ENCODE assay signal across 26 cellular contexts in genomic region chr2:166171210-166171609, GRCh38.
"Had no signal": no experiment of that assay in that cellular context is flagged by ENCODE, and none has a peak within 500 bp of the region (broad histone marks: within the 10 kb centered on the region; RNA-seq: fewer than 3 reads in every experiment).

No MANE protein-coding gene starts in this region.

- H3K27me3 Mint-ChIP-seq: activated CD4-positive, alpha-beta memory T cell treated with anti-CD3 and anti-CD28 coated beads for 36 hours; activated CD4-positive, alpha-beta T cell treated with anti-CD3 and anti-CD28 coated beads, Interleukin-2, amount 10 ng/mL, durations not matched to agents 24 days and 14 days; central memory CD8-positive, alpha-beta T cell; dendritic cell treated with granulocyte-macrophage colony-stimulating factor and Interleukin-4, amounts not matched to agents 40 ng/mL and 50 ng/mL, for 4 days had no signal

- ATAC-seq: activated CD4-positive, alpha-beta T cell treated with anti-CD3 and anti-CD28 coated beads for 36 hours; activated T-cell treated with anti-CD3 and anti-CD28 coated beads, Interleukin-2, amount 50 U/mL, for 72 hours; effector memory CD8-positive, alpha-beta T cell; gastrocnemius medialis; heart right ventricle had no signal

- H3K4me1 Mint-ChIP-seq: activated CD4-positive, alpha-beta T cell treated with anti-CD3 and anti-CD28 coated beads for 36 hours; activated CD4-positive, alpha-beta T cell treated with anti-CD3 and anti-CD28 coated beads, Interleukin-2, amount 10 ng/mL, durations not matched to agents 24 days and 14 days; central memory CD8-positive, alpha-beta T cell had no signal

- H3K36me3 Mint-ChIP-seq: activated CD4-positive, alpha-beta memory T cell treated with anti-CD3 and anti-CD28 coated beads for 36 hours; activated naive CD8-positive, alpha-beta T cell had no signal

- H3K9me3 Mint-ChIP-seq: activated CD4-positive, alpha-beta memory T cell treated with anti-CD3 and anti-CD28 coated beads for 36 hours; activated CD4-positive, alpha-beta T cell treated with anti-CD3 and anti-CD28 coated beads, Interleukin-2, amount 10 ng/mL, durations not matched to agents 24 days and 14 days; activated T-cell treated with anti-CD3 and anti-CD28 coated beads, Interleukin-2, amount 50 U/mL, for 24 hours; activated T-cell treated with anti-CD3 and anti-CD28 coated beads, Interleukin-2, amount 50 U/mL, for 72 hours; central memory CD8-positive, alpha-beta T cell; dendritic cell treated with granulocyte-macrophage colony-stimulating factor and Interleukin-4, amounts not matched to agents 40 ng/mL and 50 ng/mL, for 4 days; effector memory CD8-positive, alpha-beta T cell had no signal

- DNase-seq: activated CD4-positive, alpha-beta memory T cell treated with anti-CD3 and anti-CD28 coated beads for 36 hours; activated CD4-positive, alpha-beta T cell treated with anti-CD3 and anti-CD28 coated beads for 36 hours; activated CD4-positive, alpha-beta T cell treated with anti-CD3 and anti-CD28 coated beads, Interleukin-2, amount 10 ng/mL, durations not matched to agents 24 days and 14 days; activated CD4-positive, CD25-positive, alpha-beta regulatory T cell; activated CD4-positive, CD25-positive, alpha-beta regulatory T cell treated with anti-CD3 and anti-CD28 coated beads, Interleukin-2, amount 50 U/mL, for 72 hours; activated CD8-positive, alpha-beta memory T cell treated with anti-CD3 and anti-CD28 coated beads, Interleukin-2, amount 50 U/mL, for 48 hours; activated gamma-delta T cell; activated naive CD4-positive, alpha-beta T cell treated with anti-CD3 and anti-CD28 coated beads, Interleukin-2, amount 50 U/mL, for 16 hours; activated naive CD4-positive, alpha-beta T cell treated with Interleukin-2 at 50 U/mL for 16 hours; activated T-cell treated with anti-CD3 and anti-CD28 coated beads for 4 hours; activated T-cell treated with anti-CD3 and anti-CD28 coated beads, Interleukin-2, amount 50 U/mL, for 24 hours; activated T-cell treated with anti-CD3 and anti-CD28 coated beads, Interleukin-2, amount 50 U/mL, for 72 hours; amniotic stem cell; anterior cingulate cortex; brain microvascular endothelial cell; dorsolateral prefrontal cortex; effector CD4-positive, alpha-beta T cell; effector memory CD8-positive, alpha-beta T cell; erythroblast; foreskin keratinocyte; gastrocnemius medialis; heart right ventricle; T-helper 2 cell had no signal

- H3K27ac Mint-ChIP-seq: activated CD4-positive, alpha-beta memory T cell treated with anti-CD3 and anti-CD28 coated beads for 36 hours; activated CD4-positive, alpha-beta T cell treated with anti-CD3 and anti-CD28 coated beads for 36 hours; activated CD4-positive, alpha-beta T cell treated with anti-CD3 and anti-CD28 coated beads, Interleukin-2, amount 10 ng/mL, durations not matched to agents 24 days and 14 days; activated naive CD8-positive, alpha-beta T cell; activated T-cell treated with anti-CD3 and anti-CD28 coated beads, Interleukin-2, amount 50 U/mL, for 24 hours; activated T-cell treated with anti-CD3 and anti-CD28 coated beads, Interleukin-2, amount 50 U/mL, for 72 hours; dendritic cell treated with granulocyte-macrophage colony-stimulating factor and Interleukin-4, amounts not matched to agents 40 ng/mL and 50 ng/mL, for 4 days; effector memory CD8-positive, alpha-beta T cell had no signal

- H3K4me3 Mint-ChIP-seq: activated CD4-positive, alpha-beta memory T cell treated with anti-CD3 and anti-CD28 coated beads for 36 hours; activated CD4-positive, alpha-beta T cell treated with anti-CD3 and anti-CD28 coated beads for 36 hours; activated CD4-positive, alpha-beta T cell treated with anti-CD3 and anti-CD28 coated beads, Interleukin-2, amount 10 ng/mL, durations not matched to agents 24 days and 14 days; activated naive CD8-positive, alpha-beta T cell; activated T-cell treated with anti-CD3 and anti-CD28 coated beads, Interleukin-2, amount 50 U/mL, for 24 hours; activated T-cell treated with anti-CD3 and anti-CD28 coated beads, Interleukin-2, amount 50 U/mL, for 72 hours; central memory CD8-positive, alpha-beta T cell; dendritic cell treated with granulocyte-macrophage colony-stimulating factor and Interleukin-4, amounts not matched to agents 40 ng/mL and 50 ng/mL, for 4 days; effector memory CD8-positive, alpha-beta T cell had no signal
